In genomic region chr14:45766247-45766646, GRCh38 we compare ENCODE assay signal across 26 cellular contexts.
"Had no signal": no experiment of that assay in that cellular context is flagged by ENCODE, and none has a peak within 500 bp of the region (broad histone marks: within the 10 kb centered on the region; RNA-seq: fewer than 3 reads in every experiment).

No MANE protein-coding gene starts in this region.

- H3K36me3 ChIP-seq: stomach, suprapubic skin, thoracic aorta, thyroid gland, tibial artery, tibial nerve, transverse colon, upper lobe of left lung, upper lobe of right lung, vagina had no signal

- FAIRE-seq: urothelium cell line had no signal

- ATAC-seq: stimulated activated effector memory CD8-positive, alpha-beta T cell treated with anti-CD3 and anti-CD28 coated beads, Interleukin-12 subunit alpha, Interleukin-12 subunit beta, amount 100 ng/mL, for 72 hours; stimulated activated memory B cell treated with anti-CD40 and anti-IgM and Interleukin-4, amounts not matched to agents 10 μg/mL and 1 μg/mL and 100 μg/mL, for 72 hours; stimulated activated naive B cell treated with anti-CD40 and anti-IgM and Interleukin-4, amounts not matched to agents 10 μg/mL and 1 μg/mL and 100 μg/mL, for 72 hours; stimulated activated naive CD8-positive, alpha-beta T cell treated with anti-CD3 and anti-CD28 coated beads, Interleukin-15, amount 100 ng/mL, for 72 hours; stimulated activated naive CD8-positive, alpha-beta T cell treated with anti-CD3 and anti-CD28 coated beads, Interleukin-15, Interleukin-2, amounts not matched to agents 100 U/mL and 50 U/mL, for 24 hours; upper lobe of right lung had no signal

- H3K9me3 ChIP-seq: stomach, suprapubic skin, testis, thoracic aorta, thyroid gland, tibial artery, tibial nerve, transverse colon, upper lobe of left lung, upper lobe of right lung, vagina had no signal

- H3K27ac ChIP-seq: stomach, suprapubic skin, testis, thoracic aorta, thyroid gland, tibial artery, tibial nerve, transverse colon, upper lobe of left lung, upper lobe of right lung, vagina had no signal

- H3K4me1 ChIP-seq: stomach, suprapubic skin, testis, tibial artery, tibial nerve, transverse colon, upper lobe of left lung, upper lobe of right lung, vagina had no signal

- H3K27me3 ChIP-seq: stomach, suprapubic skin, testis, thyroid gland, tibial artery, tibial nerve, transverse colon, upper lobe of left lung, upper lobe of right lung, vagina had no signal

- H3K4me3 ChIP-seq: stomach, suprapubic skin, testis, thoracic aorta, thyroid gland, tibial artery, tibial nerve, transverse colon, upper lobe of left lung, upper lobe of right lung, vagina had no signal

- DNase-seq: stimulated activated CD4-positive, alpha-beta T cell treated with anti-CD3 and anti-CD28 coated beads, Interleukin-2, amount 100 ng/mL, for 48 hours; stimulated activated CD4-positive, alpha-beta T cell treated with anti-CD3 and anti-CD28 coated beads, Interleukin-4, amount 100 ng/mL, for 1 hour; stimulated activated CD4-positive, alpha-beta T cell treated with anti-CD3 and anti-CD28 coated beads, Interleukin-4, amount 100 ng/mL, for 24 hours; stimulated activated CD4-positive, alpha-beta T cell treated with anti-CD3 and anti-CD28 coated beads, Interleukin-4, amount 100 ng/mL, for 4 hours; stimulated activated CD8-positive, alpha-beta memory T cell treated with anti-CD3 and anti-CD28 coated beads, Interleukin-4, amount 100 ng/mL, for 48 hours; stimulated activated naive B cell treated with anti-CD40 and anti-IgM and Interleukin-4, amounts not matched to agents 10 μg/mL and 1 μg/mL and 100 μg/mL, for 72 hours; stimulated activated naive CD4-positive, alpha-beta T cell; stimulated activated naive CD4-positive, alpha-beta T cell treated with Interleukin-2 at 50 U/mL for 16 hours; stimulated activated naive CD8-positive, alpha-beta T cell treated with anti-CD3 and anti-CD28 coated beads, Interleukin-15, amount 100 ng/mL, for 72 hours; stimulated activated naive CD8-positive, alpha-beta T cell treated with anti-CD3 and anti-CD28 coated beads, Interleukin-15, Interleukin-2, amounts not matched to agents 100 U/mL and 50 U/mL, for 24 hours; stomach; substantia nigra; testis; thyroid gland; tibial artery; transverse colon; trophoblast cell; upper lobe of left lung; upper lobe of right lung had no signal
